Comparison of ENCODE assay signal across 9 cellular contexts in genomic region chr6:149628865-149629544, GRCh38. TPM values are rescaled to one million over a fixed set of nuclear protein-coding genes. Genes with fewer than 3 reads are reported as not detected.
DNase-seq lines count a peak whose midpoint lies in the region; ATAC-seq and TF ChIP-seq lines count a peak whose summit lies in the region.
"Had no signal": no experiment of that assay in that cellular context is flagged by ENCODE, and none has a peak within 500 bp of the region (broad histone marks: within the 10 kb centered on the region; RNA-seq: fewer than 3 reads in every experiment).

No MANE protein-coding gene starts in this region.

- H4K20me1 ChIP-seq in GM23338 (replicated peaks; ENCODE audit: insufficient read depth): 0 out of 2 replicates have a peak, but pooled peaks cover 3% of the 10 kb centered on the region

- H3K9me3 ChIP-seq in gastroesophageal sphincter (no peaks in the 10 kb centered on the region), suprapubic skin (no peaks in the 10 kb centered on the region)

- H3K27me3 ChIP-seq in GM23338 (ENCODE audit: insufficient read depth) (no peaks in the 10 kb centered on the region), gastroesophageal sphincter (no peaks in the 10 kb centered on the region), suprapubic skin (no peaks in the 10 kb centered on the region)
- H3K27me3 ChIP-seq: brain microvascular endothelial cell had no signal

- H3K4me2 ChIP-seq in GM23338: no peak overlapping the region

- no peak for TF ChIP-seq EP300 in gastroesophageal sphincter (IDR thresholded peaks at IDR 0.05)
- TF ChIP-seq EP300 in suprapubic skin (IDR thresholded peaks at IDR 0.05): no peak

- TF ChIP-seq CTCF in GM23338 (conservative IDR thresholded peaks at IDR 0.05; ENCODE audit: low read depth in 2 of 2) (no peak), nephron progenitor cell (IDR thresholded peaks at IDR 0.05) (no peak), gastroesophageal sphincter (IDR thresholded peaks at IDR 0.05) (no peak), suprapubic skin (IDR thresholded peaks at IDR 0.05) (no peak)

- H3K4me1 Mint-ChIP-seq in T-helper 2 cell treated with Interferon-gamma antibody and Interleukin-4, amounts not matched to agents 5 μg/mL and 100 μg/mL, for 36 hours (ENCODE audit: low read depth): peaks cover 7% of the 10 kb centered on the region
- H3K4me1 Mint-ChIP-seq in GM23338: no peaks in the 10 kb centered on the region
- no peaks in the 10 kb centered on the region for H3K4me1 Mint-ChIP-seq in nephron progenitor cell

- DNase-seq in T-helper 2 cell treated with Interferon-gamma antibody and Interleukin-4, amounts not matched to agents 5 μg/mL and 100 μg/mL, for 36 hours (ENCODE audit: low spot score): no peak
- DNase-seq in T-helper 2 cell: no peak
- no peak for DNase-seq in GM23338 (ENCODE audit: low spot score)
- peak; percentile 10 for DNase-seq in KBM-7
- DNase-seq in nephron progenitor cell: no peak
- no peak for DNase-seq in suprapubic skin (ENCODE audit: low spot score in 2 of 2)
- no peak for DNase-seq in SHP77 (lab: John Stamatoyannopoulos, UW)
- DNase-seq: brain microvascular endothelial cell had no signal

- H3F3A ChIP-seq in GM23338 (replicated peaks; ENCODE audit: low read depth): no peaks in the 10 kb centered on the region

- peak overlapping the region; percentile 9 for H3K27ac Mint-ChIP-seq in T-helper 2 cell treated with Interferon-gamma antibody and Interleukin-4, amounts not matched to agents 5 μg/mL and 100 μg/mL, for 36 hours
- H3K27ac Mint-ChIP-seq in GM23338 (peak overlapping the region; percentile 15; the same call in 1 of the 2 replicates), nephron progenitor cell (peak overlapping the region; percentile 1)

- 83 to 90% methylated on average over 2 to 4 of the region's 4 CpGs for WGBS in gastroesophageal sphincter (ENCODE audit: low coverage in 1 of 2), 2 donors
- WGBS in suprapubic skin: 91% methylated on average over 4 of the region's 4 CpGs

- no peaks in the 10 kb centered on the region for H3K27me3 Mint-ChIP-seq in T-helper 2 cell treated with Interferon-gamma antibody and Interleukin-4, amounts not matched to agents 5 μg/mL and 100 μg/mL, for 36 hours (ENCODE audit: low read depth)
- H3K27me3 Mint-ChIP-seq in GM23338 (ENCODE audit: insufficient read depth, low read depth, poor library complexity): no peaks in the 10 kb centered on the region
- no peaks in the 10 kb centered on the region for H3K27me3 Mint-ChIP-seq in nephron progenitor cell (ENCODE audit: low read depth, poor library complexity)

- no peaks in the 10 kb centered on the region for H3K9me2 ChIP-seq in GM23338 (ENCODE audit: insufficient read depth)

- H3K79me2 ChIP-seq in GM23338 (replicated peaks; ENCODE audit: insufficient read depth): no peaks in the 10 kb centered on the region

- H3K4me3 Mint-ChIP-seq in T-helper 2 cell treated with Interferon-gamma antibody and Interleukin-4, amounts not matched to agents 5 μg/mL and 100 μg/mL, for 36 hours: no peak overlapping the region
- H3K4me3 Mint-ChIP-seq in GM23338 (no peak overlapping the region), nephron progenitor cell (no peak overlapping the region)

- H3K9me3 Mint-ChIP-seq in T-helper 2 cell treated with Interferon-gamma antibody and Interleukin-4, amounts not matched to agents 5 μg/mL and 100 μg/mL, for 36 hours: no peaks in the 10 kb centered on the region
- H3K9me3 Mint-ChIP-seq in GM23338 (no peaks in the 10 kb centered on the region; the same call in 2 of the 3 replicates), nephron progenitor cell (no peaks in the 10 kb centered on the region)

- H3K36me3 ChIP-seq in GM23338 (ENCODE audit: insufficient read depth): no peaks in the 10 kb centered on the region
- peaks cover 0 to 58% of the 10 kb centered on the region in 2 donors for H3K36me3 ChIP-seq in gastroesophageal sphincter
- peaks cover 31% of the 10 kb centered on the region for H3K36me3 ChIP-seq in suprapubic skin

- no peak overlapping the region for H3K4me3 ChIP-seq in GM23338
- no peak overlapping the region for H3K4me3 ChIP-seq in gastroesophageal sphincter
- H3K4me3 ChIP-seq in suprapubic skin: no peak overlapping the region

- 0 out of 2 replicates have a peak overlapping the region, but pooled peaks have one; percentile 45 for H3K27ac ChIP-seq in GM23338 (ENCODE audit: low read depth)
- H3K27ac ChIP-seq in gastroesophageal sphincter: no peak overlapping the region
- no peak overlapping the region for H3K27ac ChIP-seq in suprapubic skin
- H3K27ac ChIP-seq: brain microvascular endothelial cell had no signal

- in situ Hi-C loops in KBM-7 (cut with MboI; ENCODE audit: low pct_unique_long_range_greater_than_20kb, low sequenced_read_pairs): no loop called here

- H3K4me1 ChIP-seq in GM23338 (ENCODE audit: insufficient read depth) (no peaks in the 10 kb centered on the region), gastroesophageal sphincter (no peaks in the 10 kb centered on the region), suprapubic skin (no peaks in the 10 kb centered on the region)

- peaks cover 33% of the 10 kb centered on the region for H3K36me3 Mint-ChIP-seq in T-helper 2 cell treated with Interferon-gamma antibody and Interleukin-4, amounts not matched to agents 5 μg/mL and 100 μg/mL, for 36 hours (ENCODE audit: low read depth)
- H3K36me3 Mint-ChIP-seq in GM23338 (ENCODE audit: low read depth) (peaks cover 8% of the 10 kb centered on the region; the same call in 2 of the 3 replicates), nephron progenitor cell (ENCODE audit: low read depth) (peaks cover 48% of the 10 kb centered on the region)

- TF ChIP-seq POLR2A in gastroesophageal sphincter (IDR thresholded peaks at IDR 0.05): no peak
- no peak for TF ChIP-seq POLR2A in suprapubic skin (IDR thresholded peaks at IDR 0.05)

- H2AFZ ChIP-seq in GM23338: no peak overlapping the region

- ATAC-seq in GM23338: no peak
- ATAC-seq in gastroesophageal sphincter: no peak

TF ChIP-seq in GM23338, 12 proteins besides CTCF, POLR2A, EP300 and RAD21 (continues in another document):
- TF ChIP-seq POLR2AphosphoS5 (IDR thresholded peaks at IDR 0.05; ENCODE audit: low read depth): no peak
- no peak for TF ChIP-seq REST (IDR thresholded peaks at IDR 0.05; ENCODE audit: unreplicated experiment)
- no peak for TF ChIP-seq ZNF331 (CRISPR knock-in tag; IDR thresholded peaks at IDR 0.05; ENCODE audit: low read depth)
- TF ChIP-seq ZNF114 (CRISPR knock-in tag; IDR thresholded peaks at IDR 0.05): no peak
- TF ChIP-seq ETS1 (IDR thresholded peaks at IDR 0.05): no peak

RNA-seq across cellular contexts. Expression of gene KATNA1, which starts 19.5 kb away (rescaled TPM):
- 21.4 and 26.3 TPM in 2 replicates for total RNA-seq in GM23338 (2014; rRNA removed; shearing (Covaris generic))
- 17.2 and 19.1 TPM in 2 replicates for polyA plus RNA-seq in GM23338 (2016; fragmentation: Nextera tagmentation; extraction: Ambion mirVana)
- total RNA-seq in gastroesophageal sphincter (10 to 100 TPM; 17.5 to 25.5 (median 21.1) TPM), suprapubic skin (10 to 100 TPM; 11.7 to 34.4 (median 16.7) TPM)
